19 cellular contexts compared by ENCODE assay signal in the genomic region with DNA sequence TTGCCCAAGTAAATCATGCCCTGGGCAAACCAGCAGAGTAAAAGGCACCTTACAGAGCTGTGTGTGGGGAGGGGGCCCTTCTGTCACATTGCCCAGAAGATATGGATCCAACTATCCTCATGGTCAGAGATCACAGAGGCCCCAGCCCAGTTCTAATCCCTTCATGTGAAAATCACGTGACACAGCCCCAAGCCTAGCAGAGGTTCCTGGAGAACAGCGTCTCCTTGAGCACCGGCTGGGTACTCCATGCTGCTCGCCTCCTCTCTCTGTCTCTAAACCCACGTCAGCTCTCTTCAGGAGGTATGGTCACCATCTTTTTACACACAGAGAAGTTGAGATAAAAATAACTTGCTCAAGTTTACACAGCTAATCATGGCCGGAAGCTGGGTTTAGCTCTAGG.
A peak's percentile ranks its signal among the peaks of the same experiment; 100 is the strongest.
DNase-seq lines count a peak whose midpoint lies in the region; ATAC-seq and TF ChIP-seq lines count a peak whose summit lies in the region.
"Had no signal": no experiment of that assay in that cellular context is flagged by ENCODE, and none has a peak within 500 bp of the region (broad histone marks: within the 10 kb centered on the region; RNA-seq: fewer than 3 reads in every experiment).

No MANE protein-coding gene starts in this region.

- no peak overlapping the region for H4K8ac ChIP-seq in mesendoderm (ENCODE audit: low read depth, low read length)

- H3K79me1 ChIP-seq in mesendoderm (ENCODE audit: low read length) = no peaks in the 10 kb centered on the region

- H3K23ac ChIP-seq in mesendoderm (ENCODE audit: low read length) = no peak overlapping the region

- DNase-seq in Calu3 (no peak), NCI-H69 (lab: John Stamatoyannopoulos, UW) (peak; percentile 26), choroid plexus epithelial cell (ENCODE audit: low read depth) (no peak), mesendoderm (peak; percentile 21), mucosa of descending colon (no peak), DMS79 treated with DMSO at 0.1 percent for 48 hours (lab: John Stamatoyannopoulos, UW) (no peak), NCI-H1105 (lab: John Stamatoyannopoulos, UW) (no peak), NCI-H82 (lab: John Stamatoyannopoulos, UW) (no peak)
- DNase-seq: AML-193; CD4-positive, alpha-beta T cell; H7; IMR-90; MV-4-11; NCI-H1436; NCI-H2227 treated with DMSO at 0.1 percent for 48 hours; NCI-H524 treated with DMSO at 0.1 percent for 48 hours; NK-92 treated with Interleukin-12 subunit alpha and Interleukin-12 subunit beta, amount 100 ng/mL, for 24 hours; OCI-M1 had no signal

- intact Hi-C loops in Calu3 (cut with micrococcal nuclease; ENCODE audit: unreplicated experiment) (loop anchor here (5.0 kb wide), 3 partner anchors 56 to 251 kb away; no protein-coding TSS in a partner anchor), mucosa of descending colon (cut with DNase I, micrococcal nuclease) (no loop called here)

- H3K27ac ChIP-seq in mesendoderm (ENCODE audit: low read depth, low read length) = no peak overlapping the region
- H3K27ac ChIP-seq: RWPE1 had no signal

- H3K18ac ChIP-seq in mesendoderm (ENCODE audit: low read length) = no peak overlapping the region

- peaks cover 51% of the 10 kb centered on the region for H3K4me1 Mint-ChIP-seq in Calu3 (ENCODE audit: low read depth, unreplicated experiment)

- H3K9me3 ChIP-seq in mucosa of descending colon = no peaks in the 10 kb centered on the region

- no peak overlapping the region for H2BK5ac ChIP-seq in mesendoderm (ENCODE audit: low read length)

- H3K4me1 ChIP-seq in mesendoderm (ENCODE audit: control insufficient read depth, low read depth, low read length) = no peaks in the 10 kb centered on the region
- peaks cover 28% of the 10 kb centered on the region for H3K4me1 ChIP-seq in mucosa of descending colon (ENCODE audit: low read depth)

- H3K4me2 ChIP-seq in mesendoderm (ENCODE audit: low read length) = no peak overlapping the region

- no peaks in the 10 kb centered on the region for H3K27me3 ChIP-seq in mesendoderm (ENCODE audit: insufficient read depth, low read length, poor library complexity)

- no peak overlapping the region for H4K5ac ChIP-seq in mesendoderm (ENCODE audit: low read length)

- H3K79me2 ChIP-seq in mesendoderm (ENCODE audit: control insufficient read depth, insufficient read depth, low read length) = no peaks in the 10 kb centered on the region

- no peak for TF ChIP-seq CTCF in Calu3 (IDR thresholded peaks at IDR 0.05; ENCODE audit: unreplicated experiment)
- TF ChIP-seq CTCF in choroid plexus epithelial cell (conservative IDR thresholded peaks at IDR 0.05; ENCODE audit: low read depth, low read length) = peak; percentile 22
- no peak for TF ChIP-seq CTCF in mucosa of descending colon (IDR thresholded peaks at IDR 0.05)

- H3K36me3 Mint-ChIP-seq in Calu3 (ENCODE audit: insufficient read depth, unreplicated experiment) = no peaks in the 10 kb centered on the region

- H3K9ac ChIP-seq in mesendoderm (ENCODE audit: low read length) = no peak overlapping the region

- H3K36me3 ChIP-seq in mesendoderm (ENCODE audit: control insufficient read depth, insufficient read depth, low read length) = no peaks in the 10 kb centered on the region
- no peaks in the 10 kb centered on the region for H3K36me3 ChIP-seq in mucosa of descending colon (ENCODE audit: low read depth)

- H3K4me3 ChIP-seq in choroid plexus epithelial cell (ENCODE audit: low read depth, low read length) (no peak overlapping the region), mesendoderm (ENCODE audit: low read length) (no peak overlapping the region), mucosa of descending colon (no peak overlapping the region)

- H3K4ac ChIP-seq in mesendoderm (ENCODE audit: low read depth, low read length) = no peak overlapping the region

- H3K56ac ChIP-seq in mesendoderm (ENCODE audit: low read length) = no peak overlapping the region

- H3K27ac Mint-ChIP-seq in Calu3 (ENCODE audit: unreplicated experiment) = peak overlapping the region; percentile 27
- H3K27ac Mint-ChIP-seq: CD4-positive, alpha-beta T cell had no signal

- CTCF ChIA-PET in Calu3 (lab: Charles Lee) = no interaction called here

- no peak for ATAC-seq in mucosa of descending colon

- no peak overlapping the region for H2BK120ac ChIP-seq in mesendoderm (ENCODE audit: low read depth, low read length)

- BruUV-seq in Calu3 (replicated peaks; lab: Mats Ljungman, UMichigan) = no TSS peak

- H2BK15ac ChIP-seq in mesendoderm (replicated peaks; ENCODE audit: low read depth) = no peak overlapping the region

- H3K9me3 Mint-ChIP-seq in Calu3 (ENCODE audit: low read depth, unreplicated experiment) = no peaks in the 10 kb centered on the region
- H3K9me3 Mint-ChIP-seq: CD4-positive, alpha-beta T cell had no signal

- no peaks in the 10 kb centered on the region for H3K27me3 Mint-ChIP-seq in Calu3 (ENCODE audit: unreplicated experiment)

- no peak overlapping the region for H2AK5ac ChIP-seq in mesendoderm (ENCODE audit: low read length)

- H3K4me3 Mint-ChIP-seq in Calu3 (ENCODE audit: low read depth, unreplicated experiment) = no peak overlapping the region
- H3K4me3 Mint-ChIP-seq: CD4-positive, alpha-beta T cell had no signal

- WGBS in mesendoderm (ENCODE audit: extremely low coverage, insufficient coverage, low lambda C conversion rate) = no CpG with 5 or more reads among the region's 6 CpGs

Comparison
In these comparisons a context has a peak if more than half of its experiments do, and no peak if none do; other contexts are left out.
1. DNase-seq: peak in NCI-H69 (single experiment) and mesendoderm (single experiment); none in Calu3 (single experiment), choroid plexus epithelial cell (single experiment), mucosa of descending colon (0 of 3), DMS79 treated with DMSO at 0.1 percent for 48 hours (single experiment), NCI-H1105 (single experiment) and NCI-H82 (single experiment).